ENCODE assay signal across 22 cellular contexts in genomic region chr14:31253746-31254471, GRCh38.
"Had no signal": no experiment of that assay in that cellular context is flagged by ENCODE, and none has a peak within 500 bp of the region (broad histone marks: within the 10 kb centered on the region; RNA-seq: fewer than 3 reads in every experiment).

No MANE protein-coding gene starts in this region.

- H3K4me3 ChIP-seq: coronary artery, dorsolateral prefrontal cortex, esophagus muscularis mucosa, heart right ventricle, left lung, lower lobe of right lung, mucosa of descending colon had no signal

- H3K9me3 ChIP-seq: esophagus muscularis mucosa, heart right ventricle, left lung, lower lobe of right lung, mucosa of descending colon had no signal

- H3K27ac ChIP-seq: coronary artery, dorsolateral prefrontal cortex, esophagus muscularis mucosa, foreskin keratinocyte, heart right ventricle, left lung, lower lobe of right lung had no signal

- H3K27me3 ChIP-seq: dorsolateral prefrontal cortex, esophagus muscularis mucosa, foreskin keratinocyte, heart right ventricle, left lung had no signal

- H3K36me3 ChIP-seq: esophagus muscularis mucosa, heart right ventricle, left lung, lower lobe of right lung had no signal

- DNase-seq: dermis blood vessel endothelial cell; dorsolateral prefrontal cortex; effector CD4-positive, alpha-beta T cell; effector memory CD4-positive, alpha-beta T cell; foreskin keratinocyte; glutamatergic neuron; head of caudate nucleus; heart right ventricle; hippocampal formation; left cardiac atrium; left lung; left ventricle myocardium superior; lower lobe of right lung; mesenchymal stem cell; mucosa of descending colon had no signal

- FAIRE-seq: colon, endothelial cell of umbilical vein, frontal cortex, islet of Langerhans, keratinocyte had no signal
